ENCODE assay signal across 15 cellular contexts in genomic region chr21:45033791-45034555, GRCh38. TPM values are rescaled to one million over a fixed set of nuclear protein-coding genes. Genes with fewer than 3 reads are reported as not detected.
DNase-seq lines count a peak whose midpoint lies in the region; ATAC-seq and TF ChIP-seq lines count a peak whose summit lies in the region.
"Had no signal": no experiment of that assay in that cellular context is flagged by ENCODE, and none has a peak within 500 bp of the region (broad histone marks: within the 10 kb centered on the region; RNA-seq: fewer than 3 reads in every experiment).

No MANE protein-coding gene starts in this region.

- H3K27ac Mint-ChIP-seq in nephron: peak overlapping the region; percentile 53 to 78 (median 70)
- no peak overlapping the region for H3K27ac Mint-ChIP-seq in type B pancreatic cell
- no peak overlapping the region for H3K27ac Mint-ChIP-seq in stimulated activated memory B cell treated with anti-CD40 and anti-IgM and Interleukin-4, amounts not matched to agents 10 μg/mL and 1 μg/mL and 100 μg/mL, for 72 hours

- H3K4me3 Mint-ChIP-seq in nephron: peak overlapping the region in 2 of 3 experiments; percentile 33 to 59
- H3K4me3 Mint-ChIP-seq in type B pancreatic cell: no peak overlapping the region
- H3K4me3 Mint-ChIP-seq in stimulated activated memory B cell treated with anti-CD40 and anti-IgM and Interleukin-4, amounts not matched to agents 10 μg/mL and 1 μg/mL and 100 μg/mL, for 72 hours: no peak overlapping the region

- H3K4me1 ChIP-seq in ascending aorta: peaks cover 48 to 60% of the 10 kb centered on the region in 2 donors
- peaks cover 19% of the 10 kb centered on the region for H3K4me1 ChIP-seq in upper lobe of right lung

- H3K27me3 ChIP-seq in ascending aorta (no peaks in the 10 kb centered on the region), upper lobe of right lung (no peaks in the 10 kb centered on the region)
- H3K27me3 ChIP-seq: SJSA1 had no signal

- DNase-seq in ascending aorta (ENCODE audit: low spot score in 2 of 2) (peak; percentile 8 to 82), fibroblast of the aortic adventitia (ENCODE audit: low read depth) (peak; percentile 77), upper lobe of right lung (peak; percentile 64), type B pancreatic cell (ENCODE audit: extremely low spot score, unreplicated experiment) (no peak)
- DNase-seq: activated CD4-positive, alpha-beta T cell treated with anti-CD3 and anti-CD28 coated beads for 1 hour; activated naive CD4-positive, alpha-beta T cell; DMS53; effector CD4-positive, alpha-beta T cell; NCI-H1105 treated with DMSO at 0.1 percent for 48 hours; NCI-H748 treated with DMSO at 0.1 percent for 48 hours; stimulated activated CD4-positive, alpha-beta T cell treated with anti-CD3 and anti-CD28 coated beads, Interleukin-4, amount 100 ng/mL, for 4 hours had no signal

- intact Hi-C loops in ascending aorta (cut with DNase I): no loop called here
- intact Hi-C loops in upper lobe of right lung (cut with DNase I): no loop called here

- H3K36me3 Mint-ChIP-seq in nephron (ENCODE audit: low read depth): peaks cover 3% of the 10 kb centered on the region
- H3K36me3 Mint-ChIP-seq in type B pancreatic cell: no peaks in the 10 kb centered on the region
- H3K36me3 Mint-ChIP-seq in stimulated activated memory B cell treated with anti-CD40 and anti-IgM and Interleukin-4, amounts not matched to agents 10 μg/mL and 1 μg/mL and 100 μg/mL, for 72 hours: peaks cover 5% of the 10 kb centered on the region

- peaks cover 8 to 13% of the 10 kb centered on the region in 2 donors for H3K9me3 ChIP-seq in ascending aorta
- no peaks in the 10 kb centered on the region for H3K9me3 ChIP-seq in upper lobe of right lung

- peaks cover 39% of the 10 kb centered on the region for H3K27me3 Mint-ChIP-seq in nephron (ENCODE audit: low read depth)
- H3K27me3 Mint-ChIP-seq in type B pancreatic cell: peaks cover 17% of the 10 kb centered on the region
- peaks cover 72% of the 10 kb centered on the region for H3K27me3 Mint-ChIP-seq in stimulated activated memory B cell treated with anti-CD40 and anti-IgM and Interleukin-4, amounts not matched to agents 10 μg/mL and 1 μg/mL and 100 μg/mL, for 72 hours

- peak overlapping the region; percentile 87 to 88 for H3K27ac ChIP-seq in ascending aorta
- peak overlapping the region; percentile 80 for H3K27ac ChIP-seq in upper lobe of right lung
- H3K27ac ChIP-seq: SJSA1 had no signal

- H3K4me1 Mint-ChIP-seq in nephron (peaks cover 51% of the 10 kb centered on the region), type B pancreatic cell (ENCODE audit: unreplicated experiment) (peaks cover 31% of the 10 kb centered on the region)
- H3K4me1 Mint-ChIP-seq in stimulated activated memory B cell treated with anti-CD40 and anti-IgM and Interleukin-4, amounts not matched to agents 10 μg/mL and 1 μg/mL and 100 μg/mL, for 72 hours: peaks cover 15% of the 10 kb centered on the region

- TF ChIP-seq CTCF in ascending aorta (IDR thresholded peaks at IDR 0.05) (no peak), fibroblast of the aortic adventitia (IDR thresholded peaks at IDR 0.05; ENCODE audit: insufficient read depth, low read length) (no peak), nephron (IDR thresholded peaks at IDR 0.05; ENCODE audit: unreplicated experiment in 3 of 3) (no peak), upper lobe of right lung (IDR thresholded peaks at IDR 0.05) (no peak), type B pancreatic cell (conservative IDR thresholded peaks at IDR 0.05) (no peak)

- H3K4me3 ChIP-seq in ascending aorta (peak overlapping the region; percentile 18 to 37), fibroblast of the aortic adventitia (ENCODE audit: low read depth, low read length) (peak overlapping the region; percentile 33), upper lobe of right lung (peak overlapping the region; percentile 8)
- H3K4me3 ChIP-seq: SJSA1 had no signal

- peaks cover 12% of the 10 kb centered on the region for H3K9me3 Mint-ChIP-seq in nephron
- peaks cover 8% of the 10 kb centered on the region for H3K9me3 Mint-ChIP-seq in type B pancreatic cell
- H3K9me3 Mint-ChIP-seq in stimulated activated memory B cell treated with anti-CD40 and anti-IgM and Interleukin-4, amounts not matched to agents 10 μg/mL and 1 μg/mL and 100 μg/mL, for 72 hours: peaks cover 9% of the 10 kb centered on the region

- ATAC-seq in upper lobe of right lung: peak; percentile 37
- no peak for ATAC-seq in HG03354 (IDR thresholded peaks at IDR 0.05; ENCODE audit: poor library complexity, severe bottlenecking, unreplicated experiment)
- no peak for ATAC-seq in stimulated activated memory B cell treated with anti-CD40 and anti-IgM and Interleukin-4, amounts not matched to agents 10 μg/mL and 1 μg/mL and 100 μg/mL, for 72 hours

- H3K36me3 ChIP-seq in ascending aorta (no peaks in the 10 kb centered on the region), upper lobe of right lung (no peaks in the 10 kb centered on the region)
- H3K36me3 ChIP-seq: SJSA1 had no signal

RNA-seq across cellular contexts. Expression of gene ADARB1, which starts 40.4 kb away (rescaled TPM):
- total RNA-seq in ascending aorta (82.9 TPM), fibroblast of the aortic adventitia (ENCODE audit: low replicate concordance) (2.1 and 7.0 TPM in 2 replicates), upper lobe of right lung (73.6 TPM), type B pancreatic cell (ENCODE audit: low replicate concordance) (20.7 and 20.9 TPM in 2 replicates)

Comparison
In these comparisons a context has a peak if more than half of its experiments do, and no peak if none do; other contexts are left out.
1. H3K27ac Mint-ChIP-seq: peak in nephron (3 of 3); none in type B pancreatic cell (single experiment) and stimulated activated memory B cell treated with anti-CD40 and anti-IgM and Interleukin-4, amounts not matched to agents 10 μg/mL and 1 μg/mL and 100 μg/mL, for 72 hours (single experiment).
2. H3K4me3 Mint-ChIP-seq: peak in nephron (2 of 3); none in type B pancreatic cell (single experiment) and stimulated activated memory B cell treated with anti-CD40 and anti-IgM and Interleukin-4, amounts not matched to agents 10 μg/mL and 1 μg/mL and 100 μg/mL, for 72 hours (single experiment).
3. Peak in every context shown above with its lines, with median percentiles within 50 percentile points of each other: H3K4me3 ChIP-seq.